Comparison of ENCODE assay signal across 19 cellular contexts in genomic region chr9:124334568-124335319, GRCh38.
"Had no signal": no experiment of that assay in that cellular context is flagged by ENCODE, and none has a peak within 500 bp of the region (broad histone marks: within the 10 kb centered on the region; RNA-seq: fewer than 3 reads in every experiment).

No MANE protein-coding gene starts in this region.

- H3K4me1 Mint-ChIP-seq: stimulated activated memory B cell treated with anti-CD40 and anti-IgM and Interleukin-4, amounts not matched to agents 10 μg/mL and 1 μg/mL and 100 μg/mL, for 72 hours; T-cell had no signal

- H3K4me3 Mint-ChIP-seq: activated CD8-positive, alpha-beta T cell treated with anti-CD3 and anti-CD28 coated beads, Interleukin-2, amount 10 ng/mL, durations not matched to agents 7 days and 5 days; effector memory CD8-positive, alpha-beta T cell; neural crest cell; stimulated activated memory B cell treated with anti-CD40 and anti-IgM and Interleukin-4, amounts not matched to agents 10 μg/mL and 1 μg/mL and 100 μg/mL, for 72 hours; T-cell; type B pancreatic cell had no signal

- FAIRE-seq: TTC549 had no signal

- H3K27me3 Mint-ChIP-seq: effector memory CD8-positive, alpha-beta T cell; stimulated activated memory B cell treated with anti-CD40 and anti-IgM and Interleukin-4, amounts not matched to agents 10 μg/mL and 1 μg/mL and 100 μg/mL, for 72 hours; T-cell had no signal

- H3K36me3 ChIP-seq: prostate gland, WERI-Rb-1 had no signal

- H3K9me3 ChIP-seq: prostate gland had no signal

- H3K27ac ChIP-seq: brain microvascular endothelial cell, gastroesophageal sphincter, prostate gland, WERI-Rb-1 had no signal

- H3K27ac Mint-ChIP-seq: activated CD8-positive, alpha-beta T cell treated with anti-CD3 and anti-CD28 coated beads, Interleukin-2, amount 10 ng/mL, durations not matched to agents 7 days and 5 days; effector memory CD8-positive, alpha-beta T cell; stimulated activated memory B cell treated with anti-CD40 and anti-IgM and Interleukin-4, amounts not matched to agents 10 μg/mL and 1 μg/mL and 100 μg/mL, for 72 hours; T-cell; type B pancreatic cell had no signal

- H3K4me1 ChIP-seq: gastroesophageal sphincter, prostate gland had no signal

- H3K4me3 ChIP-seq: gastroesophageal sphincter, prostate gland had no signal

- H3K27me3 ChIP-seq: brain microvascular endothelial cell, gastroesophageal sphincter had no signal

- H3K9me3 Mint-ChIP-seq: activated naive CD4-positive, alpha-beta T cell treated with anti-CD3 and anti-CD28 coated beads, Interleukin-2, amount 50 U/mL, for 72 hours; effector memory CD8-positive, alpha-beta T cell; stimulated activated memory B cell treated with anti-CD40 and anti-IgM and Interleukin-4, amounts not matched to agents 10 μg/mL and 1 μg/mL and 100 μg/mL, for 72 hours; type B pancreatic cell had no signal

- ATAC-seq: activated CD8-positive, alpha-beta T cell treated with anti-CD3 and anti-CD28 coated beads, Interleukin-2, amount 10 ng/mL, durations not matched to agents 7 days and 5 days; activated naive CD4-positive, alpha-beta T cell treated with anti-CD3 and anti-CD28 coated beads, Interleukin-2, amount 50 U/mL, for 72 hours; effector memory CD8-positive, alpha-beta T cell; gastroesophageal sphincter; stimulated activated memory B cell treated with anti-CD40 and anti-IgM and Interleukin-4, amounts not matched to agents 10 μg/mL and 1 μg/mL and 100 μg/mL, for 72 hours; T-cell had no signal

- DNase-seq: activated CD4-positive, alpha-beta T cell treated with anti-CD3 and anti-CD28 coated beads for 1 hour; activated CD4-positive, alpha-beta T cell treated with anti-CD3 and anti-CD28 coated beads, Interleukin-2, amount 50 U/mL, for 1 hour; activated CD8-positive, alpha-beta T cell treated with anti-CD3 and anti-CD28 coated beads, Interleukin-2, amount 10 ng/mL, durations not matched to agents 7 days and 5 days; aorta; brain microvascular endothelial cell; central memory CD4-positive, alpha-beta T cell; effector memory CD8-positive, alpha-beta T cell; head of caudate nucleus; hypothalamus; stimulated activated CD4-positive, alpha-beta T cell treated with anti-CD3 and anti-CD28 coated beads, Interleukin-1b, Interleukin-23, amount 100 ng/mL, for 48 hours; T-cell; WERI-Rb-1 had no signal
